In genomic region chr3:49019941-49020334, GRCh38 we compare ENCODE assay signal across 1 cellular context.
TF ChIP-seq lines count a peak whose summit lies in the region.

No MANE protein-coding gene starts in this region.

TF ChIP-seq in H1, 55 proteins besides CTCF, POLR2A, EP300 and RAD21:
- no peak for TF ChIP-seq TBP (IDR thresholded peaks at IDR 0.05; ENCODE audit: low read depth, low read length)
- TF ChIP-seq POLR2AphosphoS5 (IDR thresholded peaks at IDR 0.05; ENCODE audit: low read depth, low read length): no peak
- TF ChIP-seq CREB1 (IDR thresholded peaks at IDR 0.05): no peak
- TF ChIP-seq SP1 (IDR thresholded peaks at IDR 0.05; ENCODE audit: low read depth, low read length): no peak
- TF ChIP-seq CHD7 (IDR thresholded peaks at IDR 0.05; ENCODE audit: insufficient replicate concordance, low read length): no peak
- TF ChIP-seq HDAC2 (IDR thresholded peaks at IDR 0.05; ENCODE audit: borderline replicate concordance in 1 of 2, low read depth in 2 of 2, low read length in 2 of 2): no peak
- no peak for TF ChIP-seq CHD2 (IDR thresholded peaks at IDR 0.05; ENCODE audit: low read length)
- no peak for TF ChIP-seq POU5F1 (IDR thresholded peaks at IDR 0.05; ENCODE audit: low read depth, low read length)
- TF ChIP-seq, protein P1, sequence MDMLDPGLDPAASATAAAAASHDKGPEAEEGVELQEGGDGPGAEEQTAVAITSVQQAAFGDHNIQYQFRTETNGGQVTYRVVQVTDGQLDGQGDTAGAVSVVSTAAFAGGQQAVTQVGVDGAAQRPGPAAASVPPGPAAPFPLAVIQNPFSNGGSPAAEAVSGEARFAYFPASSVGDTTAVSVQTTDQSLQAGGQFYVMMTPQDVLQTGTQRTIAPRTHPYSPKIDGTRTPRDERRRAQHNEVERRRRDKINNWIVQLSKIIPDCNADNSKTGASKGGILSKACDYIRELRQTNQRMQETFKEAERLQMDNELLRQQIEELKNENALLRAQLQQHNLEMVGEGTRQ (IDR thresholded peaks at IDR 0.05; ENCODE audit: low read length): no peak
- TF ChIP-seq CHD1 (IDR thresholded peaks at IDR 0.05; ENCODE audit: low read depth, low read length): no peak
- TF ChIP-seq BACH1 (IDR thresholded peaks at IDR 0.05; ENCODE audit: low read length): no peak
- TF ChIP-seq CEBPB (IDR thresholded peaks at IDR 0.05; ENCODE audit: low read depth, low read length): no peak
- no peak for TF ChIP-seq BCL11A (IDR thresholded peaks at IDR 0.05; ENCODE audit: low read depth in 2 of 2, low read length in 2 of 2)
- no peak for TF ChIP-seq BRCA1 (IDR thresholded peaks at IDR 0.05; ENCODE audit: low read depth, low read length)
- no peak for TF ChIP-seq SP4 (IDR thresholded peaks at IDR 0.05; ENCODE audit: low read length)
- TF ChIP-seq RNF2 (IDR thresholded peaks at IDR 0.05; ENCODE audit: borderline replicate concordance, low read depth, low read length, missing control alignments, poor library complexity, severe bottlenecking): no peak
- TF ChIP-seq RBBP5 (IDR thresholded peaks at IDR 0.05; ENCODE audit: borderline replicate concordance, low read depth, low read length): no peak
- TF ChIP-seq EZH2 (IDR thresholded peaks at IDR 0.05; ENCODE audit: low read depth, low read length, severe bottlenecking): no peak
- no peak for TF ChIP-seq HDAC6 (IDR thresholded peaks at IDR 0.05; ENCODE audit: low read depth, low read length)
